In the genomic region with DNA sequence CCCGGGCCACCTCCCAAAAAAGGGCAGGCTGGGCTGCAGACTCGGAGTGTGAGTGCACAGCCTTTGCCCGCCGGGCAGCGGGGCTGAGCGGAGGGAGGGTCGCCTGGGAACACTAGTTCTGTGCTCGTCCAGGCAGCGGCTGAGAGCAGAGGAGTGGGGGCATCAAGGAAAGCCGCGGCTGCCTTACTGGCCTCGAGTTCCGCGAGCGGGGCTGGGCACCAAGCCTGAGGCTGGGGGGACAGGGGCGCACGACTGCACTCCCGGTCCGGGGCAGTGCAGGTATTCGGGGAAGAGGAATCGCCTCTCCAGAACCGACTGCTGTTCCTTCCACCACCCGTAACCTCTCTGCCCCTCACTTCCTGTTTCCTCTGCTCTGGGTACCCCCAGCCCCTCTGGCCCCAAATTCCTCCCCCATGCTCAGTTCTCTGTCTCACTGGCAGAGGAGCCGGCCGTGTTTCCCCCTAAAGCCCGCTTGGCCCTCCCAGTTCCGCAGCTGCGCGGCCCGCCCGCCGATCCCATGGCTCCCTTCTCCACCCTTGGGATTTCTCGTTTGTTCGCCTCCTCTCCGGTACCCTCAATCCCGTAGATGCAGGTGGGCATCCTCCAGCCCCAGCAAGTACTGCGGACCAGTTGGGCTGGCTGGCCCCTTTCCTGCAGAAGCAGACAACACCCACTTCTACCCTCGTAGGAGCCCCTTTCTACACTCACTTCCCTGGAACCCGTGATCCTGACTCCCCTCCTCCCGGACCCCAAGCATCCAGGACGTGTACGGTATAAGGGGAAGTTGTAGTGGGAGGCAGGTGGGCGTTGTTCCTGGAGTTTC, we compare ENCODE assay signal across 8 cellular contexts. TPM values are rescaled to one million over a fixed set of nuclear protein-coding genes. Genes with fewer than 3 reads are reported as not detected.
DNase-seq lines count a peak whose midpoint lies in the region; ATAC-seq and TF ChIP-seq lines count a peak whose summit lies in the region.

No MANE protein-coding gene starts in this region.

- peak in 2 of 5 donors; percentile 40 to 44 for DNase-seq in CD8-positive, alpha-beta memory T cell
- DNase-seq in Kasumi-1 (lab: John Stamatoyannopoulos, UW), result peak; percentile 62 to 64
- DNase-seq in cardiac fibroblast (ENCODE audit: low read depth in 2 of 2), result peak; percentile 16 to 42
- no peak for DNase-seq in left lobe of liver (ENCODE audit: low spot score)
- DNase-seq in HK-2 (ENCODE audit: unreplicated experiment), result no peak

- H3K27ac Mint-ChIP-seq in CD8-positive, alpha-beta memory T cell, result peak overlapping the region in 5 of 8 donors; percentile 28 to 85 (median 39)

- WGBS in thymus, result 1% methylated on average over 43 of the region's 43 CpGs

- H3K36me3 Mint-ChIP-seq in CD8-positive, alpha-beta memory T cell, result peaks cover 9 to 34% (median 10%) of the 10 kb centered on the region in 3 donors

- peaks cover 25% of the 10 kb centered on the region for H3K4me1 ChIP-seq in CD8-positive, alpha-beta memory T cell (ENCODE audit: insufficient read depth, low read length)
- H3K4me1 ChIP-seq in thymus (ENCODE audit: control insufficient read depth, insufficient read depth, low read length), result peaks cover 11% of the 10 kb centered on the region

- peaks cover 20 to 53% of the 10 kb centered on the region in 2 donors for H3K27me3 Mint-ChIP-seq in CD8-positive, alpha-beta memory T cell

- no peaks in the 10 kb centered on the region for H3K9me3 ChIP-seq in CD8-positive, alpha-beta memory T cell (ENCODE audit: low read length)
- H3K9me3 ChIP-seq in thymus (ENCODE audit: control insufficient read depth), result no peaks in the 10 kb centered on the region

- no peaks in the 10 kb centered on the region for H3K9me3 Mint-ChIP-seq in CD8-positive, alpha-beta memory T cell

- POLR2A ChIA-PET in CD8-positive, alpha-beta memory T cell (lab: Charles Lee), result no interaction called here

- H3K27ac ChIP-seq in CD8-positive, alpha-beta memory T cell (ENCODE audit: low read depth, low read length), result no peak overlapping the region
- H3K27ac ChIP-seq in thymus (ENCODE audit: low read depth), result peak overlapping the region; percentile 47

- peaks cover 28 to 34% (median 30%) of the 10 kb centered on the region in 3 donors for H3K4me1 Mint-ChIP-seq in CD8-positive, alpha-beta memory T cell

- peaks cover 15% of the 10 kb centered on the region for H3K36me3 ChIP-seq in CD8-positive, alpha-beta memory T cell (ENCODE audit: insufficient read depth, low read length)
- H3K36me3 ChIP-seq in thymus (ENCODE audit: control insufficient read depth, insufficient read depth), result peaks cover 30% of the 10 kb centered on the region

- peak; percentile 19 for ATAC-seq in left lobe of liver
- no peak for ATAC-seq in GM21717 (IDR thresholded peaks at IDR 0.05; ENCODE audit: unreplicated experiment)
- ATAC-seq in HG03039 (IDR thresholded peaks at IDR 0.05; ENCODE audit: unreplicated experiment), result no peak

- no peak for TF ChIP-seq CTCF in cardiac fibroblast (IDR thresholded peaks at IDR 0.05; ENCODE audit: low read depth, low read length)

- peak overlapping the region; percentile 7 for H3K4me3 ChIP-seq in CD8-positive, alpha-beta memory T cell (ENCODE audit: low read length)
- H3K4me3 ChIP-seq in cardiac fibroblast (replicated peaks in 1 of 2; ENCODE audit: low read depth in 2 of 2, low read length in 2 of 2) (peak overlapping the region; percentile 59 to 63), thymus (ENCODE audit: low read length) (peak overlapping the region; percentile 53)

- CTCF ChIA-PET in CD8-positive, alpha-beta memory T cell (lab: Charles Lee), result no interaction called here

- H3K4me3 Mint-ChIP-seq in CD8-positive, alpha-beta memory T cell, result peak overlapping the region; percentile 49 to 80 (median 56)

- H3K27me3 ChIP-seq in CD8-positive, alpha-beta memory T cell (ENCODE audit: insufficient read depth, low read length, poor library complexity, severe bottlenecking), result no peaks in the 10 kb centered on the region
- peaks cover 8% of the 10 kb centered on the region for H3K27me3 ChIP-seq in thymus (ENCODE audit: control insufficient read depth, insufficient read depth)

RNA-seq across cellular contexts. Expression of gene RING1, which starts 5.1 kb away (rescaled TPM):
- 10 to 100 TPM; 43.1 to 47.0 TPM for total RNA-seq in CD8-positive, alpha-beta memory T cell
- polyA plus RNA-seq in CD8-positive, alpha-beta memory T cell, result 10.1 TPM
- 19.2 TPM for total RNA-seq in left lobe of liver
- 62.6 TPM for polyA plus RNA-seq in thymus

RNA-seq across cellular contexts. Expression of gene HSD17B8, which starts 8.9 kb away (rescaled TPM):
- 10 to 100 TPM; 21.3 to 23.5 TPM for total RNA-seq in CD8-positive, alpha-beta memory T cell
- 50.7 TPM for polyA plus RNA-seq in CD8-positive, alpha-beta memory T cell
- 40.3 TPM for total RNA-seq in left lobe of liver
- polyA plus RNA-seq in thymus, result 15.7 TPM

RNA-seq across cellular contexts. Expression of gene SLC39A7, which starts 12.7 kb away (rescaled TPM):
- 10 to 100 TPM; 63.1 to 63.6 TPM for total RNA-seq in CD8-positive, alpha-beta memory T cell
- polyA plus RNA-seq in CD8-positive, alpha-beta memory T cell, result 32.9 TPM
- total RNA-seq in left lobe of liver, result 74.8 TPM
- 43.0 TPM for polyA plus RNA-seq in thymus

RNA-seq across cellular contexts. Expression of gene RXRB, which starts 12.9 kb away (rescaled TPM):
- total RNA-seq in CD8-positive, alpha-beta memory T cell, result 10 to 100 TPM; 47.1 to 51.4 TPM
- polyA plus RNA-seq in CD8-positive, alpha-beta memory T cell, result 8.5 TPM
- 23.3 TPM for total RNA-seq in left lobe of liver
- polyA plus RNA-seq in thymus, result 60.7 TPM

RNA-seq across cellular contexts. Expression of gene COL11A2, which starts 21.1 kb away (rescaled TPM):
- total RNA-seq in CD8-positive, alpha-beta memory T cell, result 1 to 10 TPM in 1 of 2 experiments, under 1 TPM in 1; 0.69 to 1.1 TPM
- polyA plus RNA-seq in CD8-positive, alpha-beta memory T cell, result not detected
- 0.55 TPM for total RNA-seq in left lobe of liver
- polyA plus RNA-seq in thymus, result 5.5 TPM

Comparison
In these comparisons a context has a peak if more than half of its experiments do, and no peak if none do; other contexts are left out.
1. DNase-seq: peak in Kasumi-1 (2 of 2) and cardiac fibroblast (2 of 2); none in left lobe of liver (single experiment) and HK-2 (single experiment).
2. H3K4me3 ChIP-seq: peak in every context shown above with its lines; median percentile 61 in cardiac fibroblast; 53 in thymus; 7 in CD8-positive, alpha-beta memory T cell.